Comparison of ENCODE assay signal across 8 cellular contexts in genomic region chr9:41356588-41357349, GRCh38.
DNase-seq lines count a peak whose midpoint lies in the region; ATAC-seq, FAIRE-seq and TF ChIP-seq lines count a peak whose summit lies in the region.
"Not testable (repeated sequence)": the region's sequence is repeated elsewhere in the genome, so short reads cannot be mapped to it uniquely, and the experiment has no call there.

No MANE protein-coding gene starts in this region.

- not testable (repeated sequence) for H4K20me1 ChIP-seq in KMS-11 (ENCODE audit: insufficient read depth); HepG2 (ENCODE audit: insufficient read depth, low read length)

- intact Hi-C loops in HepG2 (cut with micrococcal nuclease; ENCODE audit: unreplicated experiment); testis (cut with DNase I; ENCODE audit: low total_unique reads): not testable (repeated sequence)

- peak overlapping the region; percentile 43 for H3K4me3 ChIP-seq in GM06990 (replicated peaks; ENCODE audit: low read depth, low read length)
- not testable (repeated sequence) for H3K4me3 ChIP-seq in KMS-11 (IDR thresholded peaks at IDR 0.05; ENCODE audit: insufficient read depth, low read depth, low read length); HepG2 (replicated peaks in 1 of 3; ENCODE audit: insufficient read depth in 1 of 3, low read depth in 2 of 3, low read length in 3 of 3); testis

- peak; percentile 65 for ATAC-seq in activated T-helper 17 cell treated with anti-CD3 and anti-CD28 coated beads, Interleukin-2, amount 50 U/mL, for 72 hours (replicated peaks)
- ATAC-seq in HepG2: not testable (repeated sequence)

- H3K27me3 ChIP-seq in GM06990 (replicated peaks; ENCODE audit: control insufficient read depth, insufficient read depth, low read length); KMS-11 (ENCODE audit: insufficient read depth, low read depth); HepG2 (ENCODE audit: control insufficient read depth in 1 of 2, insufficient read depth in 2 of 2, low read length in 2 of 2); testis: not testable (repeated sequence)

- not testable (repeated sequence) for H3K9me3 Mint-ChIP-seq in activated T-helper 17 cell treated with anti-CD3 and anti-CD28 coated beads, Interleukin-2, amount 50 U/mL, for 72 hours

- not testable (repeated sequence) for H3K36me3 ChIP-seq in GM06990 (ENCODE audit: control insufficient read depth, insufficient read depth, low read length); KMS-11 (ENCODE audit: insufficient read depth); HepG2 (replicated peaks in 1 of 2; ENCODE audit: control insufficient read depth in 1 of 2, insufficient read depth in 2 of 2, low read length in 2 of 2); testis (ENCODE audit: low read depth, missing control alignments)

- H3K79me2 ChIP-seq in KMS-11 (ENCODE audit: insufficient read depth, low read depth); HepG2 (ENCODE audit: insufficient read depth, low read length): not testable (repeated sequence)

- not testable (repeated sequence) for TF ChIP-seq EP300 in HepG2 (IDR thresholded peaks at IDR 0.05; ENCODE audit: low read depth in 2 of 2, low read length in 2 of 2); HepG2 (CRISPR knock-in tag; IDR thresholded peaks at IDR 0.05; ENCODE audit: borderline replicate concordance)

- in situ Hi-C loops in HepG2 (cut with HindIII; ENCODE audit: extremely low pct_ligation_motif_present, low pct_unique_long_range_greater_than_20kb): not testable (repeated sequence)

- H3K4me1 ChIP-seq in KMS-11 (ENCODE audit: low read depth, poor library complexity, severe bottlenecking); HepG2 (ENCODE audit: insufficient read depth, low read length); testis: not testable (repeated sequence)

- H3K9me3 ChIP-seq in HepG2 (ENCODE audit: low read length); testis: not testable (repeated sequence)

- BruUV-seq in HepG2 (replicated peaks; lab: Mats Ljungman, UMichigan): not testable (repeated sequence)

- not testable (repeated sequence) for H3K27me3 Mint-ChIP-seq in activated T-helper 17 cell treated with anti-CD3 and anti-CD28 coated beads, Interleukin-2, amount 50 U/mL, for 72 hours

- CTCF ChIA-PET in HepG2 (lab: Yijun Ruan, JAX; ENCODE audit: low intra/inter-chr PET ratio, low total read pairs): not testable (repeated sequence)

- FAIRE-seq in HepG2 (lab: Jason Lieb, UNC): not testable (repeated sequence)

- H3K36me3 Mint-ChIP-seq in activated T-helper 17 cell treated with anti-CD3 and anti-CD28 coated beads, Interleukin-2, amount 50 U/mL, for 72 hours (ENCODE audit: low read depth): not testable (repeated sequence)

- not testable (repeated sequence) for H2AFZ ChIP-seq in KMS-11 (ENCODE audit: low read depth); HepG2 (ENCODE audit: low read length)

- DNase-seq in GM06990 (ENCODE audit: extremely low read depth, insufficient read length) (peak; percentile 59), T-helper 2 cell (peak; percentile 54 to 89 (median 83)), testis (peak; percentile 83)
- peak; percentile 77 for DNase-seq in effector CD4-positive, alpha-beta T cell
- DNase-seq in HepG2 (ENCODE audit: low spot score): not testable (repeated sequence)
- DNase-seq in stimulated activated CD4-positive, alpha-beta T cell treated with anti-CD3 and anti-CD28 coated beads, Interleukin-12 subunit alpha, Interleukin-12 subunit beta, amount 100 ng/mL, for 48 hours (ENCODE audit: low read depth in 2 of 3, low spot score in 1 of 3): peak; percentile 69 to 86 (median 76)

- peak overlapping the region; percentile 73 for H3K4me3 Mint-ChIP-seq in activated T-helper 17 cell treated with anti-CD3 and anti-CD28 coated beads, Interleukin-2, amount 50 U/mL, for 72 hours

- peak overlapping the region; percentile 59 for H3K27ac ChIP-seq in KMS-11
- not testable (repeated sequence) for H3K27ac ChIP-seq in HepG2 (ENCODE audit: extremely low read length, insufficient read depth, low read length); testis

- not testable (repeated sequence) for TF ChIP-seq CTCF in GM06990 (IDR thresholded peaks at IDR 0.05; ENCODE audit: insufficient read depth, low read length, poor library complexity, severe bottlenecking); KMS-11 (conservative IDR thresholded peaks at IDR 0.05; ENCODE audit: low read depth, low read length); HepG2 (CRISPR knock-in tag; IDR thresholded peaks at IDR 0.05); testis (IDR thresholded peaks at IDR 0.05)

- not testable (repeated sequence) for H3K4me2 ChIP-seq in KMS-11; HepG2 (ENCODE audit: low read depth, low read length)

- not testable (repeated sequence) for TF ChIP-seq RAD21 in HepG2 (CRISPR knock-in tag; IDR thresholded peaks at IDR 0.05)

- not testable (repeated sequence) for H3K4me1 Mint-ChIP-seq in activated T-helper 17 cell treated with anti-CD3 and anti-CD28 coated beads, Interleukin-2, amount 50 U/mL, for 72 hours

- H3K27ac Mint-ChIP-seq in activated T-helper 17 cell treated with anti-CD3 and anti-CD28 coated beads, Interleukin-2, amount 50 U/mL, for 72 hours: not testable (repeated sequence)

- 85% methylated on average over 7 of the region's 42 CpGs for WGBS in HepG2 (ENCODE audit: low lambda C conversion rate)
- WGBS in testis, 2 donors: 16% methylated on average over 27 of the region's 42 CpGs; no CpG with 5 or more reads in 1 of the 2 donors

- TF ChIP-seq POLR2A in HepG2 (IDR thresholded peaks at IDR 0.05; ENCODE audit: insufficient read depth in 1 of 2, low read depth in 2 of 2, low read length in 2 of 2); testis (IDR thresholded peaks at IDR 0.05): not testable (repeated sequence)

- not testable (repeated sequence) for H3K9ac ChIP-seq in KMS-11; HepG2 (ENCODE audit: insufficient read depth, low read depth, low read length)

- POLR2A ChIA-PET in HepG2 (lab: Yijun Ruan, JAX): not testable (repeated sequence)

TF ChIP-seq in HepG2, 621 proteins besides CTCF, POLR2A, EP300 and RAD21:
- 0 out of 2 replicates have a peak, but pooled peaks have one; percentile 23 for TF ChIP-seq RBFOX2 (IDR thresholded peaks at IDR 0.05; ENCODE audit: low read depth, low read length)
